In the genomic region with DNA sequence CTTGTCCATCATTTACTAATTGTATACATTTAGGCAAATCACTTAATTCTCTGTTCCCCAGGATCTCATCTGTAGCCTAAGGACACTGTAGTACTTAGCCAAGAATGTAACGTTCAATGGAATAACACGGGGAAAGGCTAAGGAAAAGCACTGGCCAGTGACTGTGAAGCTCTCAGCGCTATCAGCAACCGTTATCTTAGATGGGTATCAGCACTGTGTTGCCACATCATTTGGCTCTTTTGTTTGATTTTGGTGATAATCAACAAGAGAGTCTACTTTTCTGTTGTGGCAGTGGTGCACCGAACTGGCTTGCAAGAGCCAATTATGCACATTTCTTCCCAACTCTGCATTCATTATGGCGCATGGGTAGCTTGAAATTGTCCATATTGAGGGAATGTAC, we compare ENCODE assay signal across 26 cellular contexts.
"Had no signal": no experiment of that assay in that cellular context is flagged by ENCODE, and none has a peak within 500 bp of the region (broad histone marks: within the 10 kb centered on the region; RNA-seq: fewer than 3 reads in every experiment).

No MANE protein-coding gene starts in this region.

- H3K4me2 ChIP-seq: neural progenitor cell had no signal

- H3K4me1 ChIP-seq: neural progenitor cell, parathyroid adenoma, psoas muscle, right lobe of liver, sigmoid colon, thyroid gland, tibial nerve, upper lobe of right lung, vagina had no signal

- H3K27me3 ChIP-seq: neural progenitor cell, ovary, right lobe of liver, sigmoid colon, thyroid gland, tibial nerve, upper lobe of right lung, vagina had no signal

- H3K27ac ChIP-seq: neural progenitor cell, ovary, parathyroid adenoma, psoas muscle, right lobe of liver, sigmoid colon, thoracic aorta, thyroid gland, tibial nerve, upper lobe of right lung, vagina had no signal

- H3K9me3 ChIP-seq: ovary, psoas muscle, right lobe of liver, sigmoid colon, thoracic aorta, thyroid gland, tibial nerve, upper lobe of right lung, vagina had no signal

- H2AFZ ChIP-seq: neural progenitor cell, parathyroid adenoma had no signal

- H3K36me3 ChIP-seq: neural progenitor cell, ovary, right lobe of liver, sigmoid colon, thoracic aorta, thyroid gland, tibial nerve, upper lobe of right lung, vagina had no signal

- DNase-seq: naive thymus-derived CD4-positive, alpha-beta T cell; natural killer cell; occipital lobe; ovary; posterior cingulate gyrus; psoas muscle; right cardiac atrium; right lobe of liver; sigmoid colon; small intestine; stimulated activated CD4-positive, alpha-beta T cell treated with anti-CD3 and anti-CD28 coated beads, Interleukin-15, amount 100 ng/mL, for 24 hours; stimulated activated CD4-positive, alpha-beta T cell treated with anti-CD3 and anti-CD28 coated beads, Interleukin-4, amount 100 ng/mL, for 1 hour; stimulated activated CD4-positive, alpha-beta T cell treated with anti-CD3 and anti-CD28 coated beads, Interleukin-4, amount 100 ng/mL, for 4 hours; stimulated activated CD8-positive, alpha-beta memory T cell treated with anti-CD3 and anti-CD28 coated beads, Interleukin-4, amount 100 ng/mL, for 48 hours; stimulated activated naive CD4-positive, alpha-beta T cell; stimulated activated naive CD8-positive, alpha-beta T cell treated with anti-CD3 and anti-CD28 coated beads, Interleukin-15, amount 100 ng/mL, for 72 hours; stimulated activated naive CD8-positive, alpha-beta T cell treated with anti-CD3 and anti-CD28 coated beads, Interleukin-15, Interleukin-2, amounts not matched to agents 100 U/mL and 50 U/mL, for 24 hours; substantia nigra; thyroid gland; upper lobe of right lung had no signal

- H3K9ac ChIP-seq: neural progenitor cell, parathyroid adenoma had no signal

- ATAC-seq: naive thymus-derived CD4-positive, alpha-beta T cell; natural killer cell; psoas muscle; right cardiac atrium; right lobe of liver; stimulated activated memory B cell treated with anti-CD40 and anti-IgM and Interleukin-4, amounts not matched to agents 10 μg/mL and 1 μg/mL and 100 μg/mL, for 72 hours; stimulated activated naive CD8-positive, alpha-beta T cell treated with anti-CD3 and anti-CD28 coated beads, Interleukin-15, amount 100 ng/mL, for 72 hours; stimulated activated naive CD8-positive, alpha-beta T cell treated with anti-CD3 and anti-CD28 coated beads, Interleukin-15, Interleukin-2, amounts not matched to agents 100 U/mL and 50 U/mL, for 24 hours; upper lobe of right lung had no signal

- H3K4me3 ChIP-seq: neural progenitor cell, ovary, psoas muscle, right lobe of liver, sigmoid colon, thoracic aorta, thyroid gland, tibial nerve, upper lobe of right lung, vagina had no signal

- H3K79me2 ChIP-seq: parathyroid adenoma had no signal
